In the genomic region with DNA sequence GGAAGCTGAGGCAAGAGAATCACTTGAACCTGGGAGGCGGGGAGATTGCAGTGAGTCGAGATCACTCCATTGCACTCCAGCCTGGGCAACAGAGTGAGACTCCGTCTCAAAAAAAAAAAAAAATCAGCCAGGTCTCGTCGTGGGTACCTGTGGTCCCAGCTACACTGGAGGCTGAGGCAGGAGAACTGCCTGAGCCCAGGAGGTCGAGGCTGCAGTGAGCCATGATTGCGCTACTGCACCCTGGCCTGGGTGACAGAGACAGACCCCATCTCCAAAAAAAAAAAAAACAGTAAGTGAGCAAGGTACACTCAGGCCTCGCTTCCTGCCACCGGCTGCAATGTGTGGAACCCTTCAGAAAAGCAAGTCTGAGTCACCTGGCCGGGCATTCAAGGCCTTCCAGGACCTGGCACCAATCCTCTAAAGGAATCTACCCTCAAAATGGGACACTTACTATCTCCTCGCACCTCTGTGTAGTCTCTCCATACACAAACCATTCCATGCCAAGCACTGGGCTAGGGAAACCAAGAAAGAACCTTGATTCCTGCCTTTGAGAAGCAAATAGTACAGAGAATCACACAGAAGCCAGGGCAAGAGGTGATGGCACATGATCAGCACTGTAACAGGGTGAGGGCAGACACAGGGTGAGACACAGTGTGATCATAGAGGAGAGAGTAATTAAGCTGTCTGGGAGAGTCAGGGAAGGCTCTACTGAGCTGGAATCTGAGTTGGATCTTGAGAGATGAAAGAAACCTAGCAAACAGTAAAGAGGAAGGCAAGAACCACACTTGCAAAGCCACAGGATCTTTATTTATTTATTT, we compare ENCODE assay signal across 10 cellular contexts. TPM values are rescaled to one million over a fixed set of nuclear protein-coding genes. Genes with fewer than 3 reads are reported as not detected.
DNase-seq lines count a peak whose midpoint lies in the region; ATAC-seq, FAIRE-seq and TF ChIP-seq lines count a peak whose summit lies in the region.
"Had no signal": no experiment of that assay in that cellular context is flagged by ENCODE, and none has a peak within 500 bp of the region (broad histone marks: within the 10 kb centered on the region; RNA-seq: fewer than 3 reads in every experiment).

No MANE protein-coding gene starts in this region.

- H3K9me3 ChIP-seq in SK-N-SH (no peaks in the 10 kb centered on the region), psoas muscle (no peaks in the 10 kb centered on the region)
- H3K9me3 ChIP-seq: sigmoid colon had no signal

- no peak overlapping the region for H2AFZ ChIP-seq in SK-N-SH (ENCODE audit: low read depth)

- TF ChIP-seq EP300 in SK-N-SH (IDR thresholded peaks at IDR 0.05; ENCODE audit: borderline replicate concordance in 1 of 2, low read depth in 1 of 2, low read length in 1 of 2) = no peak

- no peak for TF ChIP-seq RAD21 in SK-N-SH (IDR thresholded peaks at IDR 0.05; ENCODE audit: low read length)

- peaks cover 5 to 8% of the 10 kb centered on the region in 2 experiments for H3K36me3 ChIP-seq in SK-N-SH (replicated peaks in 1 of 2; ENCODE audit: control insufficient read depth in 1 of 2, insufficient read depth in 2 of 2, low read length in 1 of 2)
- peaks cover 0 to 5% of the 10 kb centered on the region in 2 donors for H3K36me3 ChIP-seq in psoas muscle (ENCODE audit: insufficient read depth in 1 of 2, low read depth in 1 of 2)

- FAIRE-seq in GM12891 (lab: Jason Lieb, UNC) = peak; percentile 13

- H3K4me1 ChIP-seq in SK-N-SH (ENCODE audit: control insufficient read depth in 1 of 2, insufficient read depth in 2 of 2, low read depth in 1 of 2, low read length in 1 of 2) = peaks cover 0 to 11% of the 10 kb centered on the region in 2 experiments; a peak in 3 of 4 replicates
- H3K4me1 ChIP-seq in psoas muscle = peaks cover 50% of the 10 kb centered on the region

- DNase-seq in GM12891 (ENCODE audit: insufficient read length, low spot score) = no peak
- no peak for DNase-seq in SK-N-SH
- DNase-seq in epithelial cell of prostate (ENCODE audit: low read depth, low spot score) = no peak
- DNase-seq in psoas muscle = no peak
- no peak for DNase-seq in dorsolateral prefrontal cortex
- no peak for DNase-seq in HuH-7.5 (ENCODE audit: low spot score)
- DNase-seq: NCI-H2081 treated with DMSO at 0.1 percent for 48 hours, sigmoid colon had no signal

- H3K9ac ChIP-seq in SK-N-SH = no peak overlapping the region

- CTCF ChIA-PET in SK-N-SH (lab: Yijun Ruan, JAX) = interaction anchor here (1.4 kb wide), 1 partner anchor 87 kb away, joined by 4 read pairs; no protein-coding TSS in a partner anchor

- H3K4me3 ChIP-seq in SK-N-SH (ENCODE audit: low read depth in 2 of 2, low read length in 1 of 2) (no peak overlapping the region), psoas muscle (no peak overlapping the region), dorsolateral prefrontal cortex (no peak overlapping the region)
- H3K4me3 ChIP-seq: sigmoid colon had no signal

- peaks cover 9% of the 10 kb centered on the region for H3F3A ChIP-seq in SK-N-SH (replicated peaks; ENCODE audit: insufficient read depth)

- peaks cover 93% of the 10 kb centered on the region for H3K79me2 ChIP-seq in SK-N-SH (ENCODE audit: insufficient read depth)

- H3K27ac ChIP-seq in SK-N-SH (ENCODE audit: low read depth in 2 of 2, low read length in 1 of 2) (peak overlapping the region in 1 of 2 experiments; percentile 40; a peak in 1 of 4 replicates), epithelial cell of prostate (peak overlapping the region; percentile 91), psoas muscle (peak overlapping the region; percentile 53), dorsolateral prefrontal cortex (no peak overlapping the region)

- peak overlapping the region; percentile 33; the same call in 1 of the 2 replicates for H3K4me2 ChIP-seq in SK-N-SH

- WGBS in SK-N-SH (ENCODE audit: low lambda C conversion rate) = 78% methylated on average over 10 of the region's 11 CpGs
- WGBS in psoas muscle, 3 donors = 79 to 84% (median 82%) methylated on average over 11 of the region's 11 CpGs

- no peaks in the 10 kb centered on the region for H3K9me2 ChIP-seq in SK-N-SH

- H3K27me3 ChIP-seq in SK-N-SH (ENCODE audit: insufficient read depth) = no peaks in the 10 kb centered on the region
- H3K27me3 ChIP-seq in psoas muscle (ENCODE audit: insufficient read depth in 3 of 3, low read length in 2 of 3) = no peaks in the 10 kb centered on the region
- H3K27me3 ChIP-seq in dorsolateral prefrontal cortex = no peaks in the 10 kb centered on the region
- H3K27me3 ChIP-seq: sigmoid colon had no signal

- ATAC-seq in psoas muscle (peak; percentile 37 to 64 (median 58)), GM21786 (IDR thresholded peaks at IDR 0.05; ENCODE audit: unreplicated experiment) (no peak), HG03378 (IDR thresholded peaks at IDR 0.05; ENCODE audit: unreplicated experiment) (no peak)

- POLR2A ChIA-PET in SK-N-SH (lab: Yijun Ruan, JAX) = no interaction called here

- intact Hi-C loops in psoas muscle (cut with DNase I) (no loop called here), dorsolateral prefrontal cortex (cut with DNase I) (no loop called here)

- peaks cover 35% of the 10 kb centered on the region for H4K20me1 ChIP-seq in SK-N-SH (ENCODE audit: insufficient read depth)

- TF ChIP-seq POLR2A in GM12891 (IDR thresholded peaks at IDR 0.05; ENCODE audit: low read depth, low read length) = no peak

- TF ChIP-seq CTCF in SK-N-SH (IDR thresholded peaks at IDR 0.05) (no peak), psoas muscle (IDR thresholded peaks at IDR 0.05) (no peak), dorsolateral prefrontal cortex (IDR thresholded peaks at IDR 0.05 in 54 of 56, conservative IDR thresholded peaks at IDR 0.05 in 2 of 56; ENCODE audit: low read depth in 1 of 56, partially characterized antibody in 56 of 56) (no peak)

TF ChIP-seq in GM12891, 5 proteins besides CTCF, POLR2A, EP300 and RAD21:
- TF ChIP-seq SPI1 (IDR thresholded peaks at IDR 0.05; ENCODE audit: low read depth, low read length) = no peak
- TF ChIP-seq TAF1 (IDR thresholded peaks at IDR 0.05; ENCODE audit: low read depth, low read length) = no peak
- TF ChIP-seq PAX5 (IDR thresholded peaks at IDR 0.05; ENCODE audit: insufficient read depth, low read length, severe bottlenecking) = no peak
- TF ChIP-seq POLR2AphosphoS5 (IDR thresholded peaks at IDR 0.05; ENCODE audit: low read depth, low read length) = no peak
- TF ChIP-seq POU2F2 (IDR thresholded peaks at IDR 0.05; ENCODE audit: low read depth, low read length) = no peak

TF ChIP-seq in SK-N-SH, 30 proteins besides CTCF, POLR2A, EP300 and RAD21:
- TF ChIP-seq FOXM1 (IDR thresholded peaks at IDR 0.05; ENCODE audit: low read depth) = no peak
- no peak for TF ChIP-seq SMC3 (IDR thresholded peaks at IDR 0.05; ENCODE audit: low read depth, low read length)
- no peak for TF ChIP-seq YY1 (IDR thresholded peaks at IDR 0.05; ENCODE audit: low read depth)
- no peak for TF ChIP-seq SIN3A (IDR thresholded peaks at IDR 0.05; ENCODE audit: borderline replicate concordance, low read depth, low read length)
- TF ChIP-seq GABPA (IDR thresholded peaks at IDR 0.05; ENCODE audit: low read depth) = no peak
TF ChIP-seq in SK-N-SH: peak in this region for 0.

RNA-seq across cellular contexts. Expression of a gene that starts 9.7 kb away (rescaled TPM):
- 59.8 TPM for polyA plus RNA-seq in GM12891 (2012; ENCODE audit: low read depth, missing spikeins)
- 88.1 and 99.5 TPM in 2 replicates for polyA plus RNA-seq in SK-N-SH (2012; rRNA removed)
- 58.0 and 74.0 TPM in 2 replicates for polyA plus RNA-seq in SK-N-SH (2012; cell fraction: cytosol; rRNA removed)
- polyA plus RNA-seq in SK-N-SH (2012; cell fraction: nucleus; rRNA removed) = 47.0 and 56.7 TPM in 2 replicates
- total RNA-seq in psoas muscle = 10 to 100 TPM; 32.1 to 67.3 (median 52.6) TPM
- 10 to 100 TPM; 40.2 to 73.6 (median 48.6) TPM for polyA plus RNA-seq in psoas muscle
- total RNA-seq in dorsolateral prefrontal cortex = 10 to 100 TPM; 19.5 to 74.6 (median 41.4) TPM

RNA-seq across cellular contexts. Expression of a gene that starts 20.5 kb away (rescaled TPM):
- 16.3 TPM for polyA plus RNA-seq in GM12891 (2012; ENCODE audit: low read depth, missing spikeins)
- polyA plus RNA-seq in SK-N-SH (2012; rRNA removed) (41.3 and 55.3 TPM in 2 replicates), psoas muscle (10 to 100 TPM; 33.2 to 43.5 (median 42.8) TPM)
- polyA plus RNA-seq in SK-N-SH (2012; cell fraction: cytosol; rRNA removed) = 11.1 and 17.6 TPM in 2 replicates
- 300 and 348 TPM in 2 replicates for polyA plus RNA-seq in SK-N-SH (2012; cell fraction: nucleus; rRNA removed)
- total RNA-seq in psoas muscle (10 to 100 TPM; 17.7 to 34.5 (median 27.0) TPM), dorsolateral prefrontal cortex (100 to 1,000 TPM in 15 of 120 experiments, 10 to 100 TPM in 105; 55.0 to 133 (median 84.0) TPM)

RNA-seq across cellular contexts. Expression of a gene that starts 26.4 kb away (rescaled TPM):
- polyA plus RNA-seq in GM12891 (2012; ENCODE audit: low read depth, missing spikeins) = 75.5 TPM
- polyA plus RNA-seq in SK-N-SH (2012; rRNA removed) (58.2 and 63.5 TPM in 2 replicates), psoas muscle (10 to 100 TPM; 26.4 to 50.5 (median 38.9) TPM)
- 36.4 and 45.3 TPM in 2 replicates for polyA plus RNA-seq in SK-N-SH (2012; cell fraction: cytosol; rRNA removed)
- polyA plus RNA-seq in SK-N-SH (2012; cell fraction: nucleus; rRNA removed) = 87.1 and 108 TPM in 2 replicates
- total RNA-seq in psoas muscle (10 to 100 TPM; 37.6 to 61.2 (median 43.2) TPM), dorsolateral prefrontal cortex (10 to 100 TPM; 41.5 to 82.0 (median 64.4) TPM)

RNA-seq across cellular contexts. Expression of a gene that starts 37.0 kb away (rescaled TPM):
- 0.15 TPM for polyA plus RNA-seq in GM12891 (2012; ENCODE audit: low read depth, missing spikeins)
- polyA plus RNA-seq in SK-N-SH (2012; rRNA removed) (not detected in 2 replicates), psoas muscle (under 1 TPM in 2 of 3 donors, not detected in 1; 0.03 to 0.04 TPM)
- polyA plus RNA-seq in SK-N-SH (2012; cell fraction: cytosol; rRNA removed) = not detected in 2 replicates
- 0.08 and 0.23 TPM in 2 replicates for polyA plus RNA-seq in SK-N-SH (2012; cell fraction: nucleus; rRNA removed)
- total RNA-seq in psoas muscle (under 1 TPM in 1 of 4 donors, not detected in 3; 0.19 TPM), dorsolateral prefrontal cortex (10 to 100 TPM in 1 of 120 experiments, 1 to 10 TPM in 118, not detected in 1; 1.1 to 12.4 (median 3.8) TPM)

RNA-seq across cellular contexts. Expression of a gene that starts 43.2 kb away (rescaled TPM):
- 22.6 TPM for polyA plus RNA-seq in GM12891 (2012; ENCODE audit: low read depth, missing spikeins)
- 53.0 and 90.2 TPM in 2 replicates for polyA plus RNA-seq in SK-N-SH (2012; rRNA removed)
- polyA plus RNA-seq in SK-N-SH (2012; cell fraction: cytosol; rRNA removed) = 32.6 and 36.7 TPM in 2 replicates
- 376 and 407 TPM in 2 replicates for polyA plus RNA-seq in SK-N-SH (2012; cell fraction: nucleus; rRNA removed)
- 10 to 100 TPM; 41.0 to 78.0 (median 53.7) TPM for total RNA-seq in psoas muscle
- 10 to 100 TPM; 26.5 to 48.4 (median 27.2) TPM for polyA plus RNA-seq in psoas muscle
- 100 to 1,000 TPM in 83 of 120 experiments, 10 to 100 TPM in 37; 76.8 to 142 (median 107) TPM for total RNA-seq in dorsolateral prefrontal cortex

Comparison
In these comparisons a context has a peak if more than half of its experiments do, and no peak if none do; other contexts are left out.
1. H3K27ac ChIP-seq: peak in epithelial cell of prostate (single experiment) and psoas muscle (single experiment); none in dorsolateral prefrontal cortex (0 of 59).
2. ATAC-seq: peak in psoas muscle (4 of 4); none in GM21786 (single experiment) and HG03378 (single experiment).